Comparison of ENCODE assay signal across 8 cellular contexts in the genomic region with DNA sequence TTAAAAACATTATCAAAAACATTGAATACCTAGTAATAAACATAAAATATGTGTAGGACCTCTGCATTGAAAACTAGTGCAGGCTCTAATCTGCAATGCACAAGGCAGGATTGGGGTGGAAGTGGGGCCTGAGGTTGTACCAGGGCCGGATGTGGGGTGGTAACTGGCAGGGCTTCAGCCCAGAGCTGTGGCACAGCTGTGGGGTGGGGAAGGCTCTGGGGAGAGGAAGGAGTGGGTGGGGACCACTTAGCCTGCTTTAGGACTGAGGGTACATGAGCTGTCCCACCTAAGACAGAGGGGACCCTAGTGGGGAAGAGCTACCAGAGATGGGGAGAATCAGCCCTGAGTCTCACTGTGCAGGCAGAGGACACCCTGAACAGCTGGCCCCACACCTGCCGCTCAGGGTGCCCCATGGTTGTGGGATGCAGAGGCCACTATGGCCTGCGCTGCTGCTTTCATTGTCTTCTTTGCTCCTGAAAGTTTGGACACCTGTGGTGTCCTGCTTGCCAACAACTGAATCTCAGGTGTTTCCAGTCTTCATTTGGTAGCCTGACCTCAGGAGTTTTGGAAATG.
DNase-seq lines count a peak whose midpoint lies in the region; ATAC-seq and TF ChIP-seq lines count a peak whose summit lies in the region.

No MANE protein-coding gene starts in this region.

- peak overlapping the region in 2 of 3 donors; percentile 69 to 87 for H3K27ac Mint-ChIP-seq in IgD-negative memory B cell
- no peak overlapping the region for H3K27ac Mint-ChIP-seq in GM23338

- peak; percentile 39 to 53 for DNase-seq in activated T-cell treated with anti-CD3 and anti-CD28 coated beads, Interleukin-2, amount 50 U/mL, for 48 hours
- DNase-seq in stimulated activated CD8-positive, alpha-beta memory T cell treated with anti-CD3 and anti-CD28 coated beads, Interleukin-15, amount 100 ng/mL, for 48 hours (ENCODE audit: low read depth in 2 of 2), result peak; percentile 32 to 40
- DNase-seq in esophagus squamous epithelium (lab: John Stamatoyannopoulos, UW) (no peak), epidermal melanocyte (ENCODE audit: insufficient read length, low spot score) (no peak), GM23338 (ENCODE audit: low spot score) (no peak)

- no peaks in the 10 kb centered on the region for H3K9me3 ChIP-seq in esophagus squamous epithelium

- H3K9me3 Mint-ChIP-seq in IgD-negative memory B cell, result no peaks in the 10 kb centered on the region
- H3K9me3 Mint-ChIP-seq in GM23338, result no peaks in the 10 kb centered on the region

- TF ChIP-seq CTCF in esophagus squamous epithelium (IDR thresholded peaks at IDR 0.05) (no peak), GM23338 (conservative IDR thresholded peaks at IDR 0.05; ENCODE audit: low read depth in 2 of 2) (no peak)

- H3K9me2 ChIP-seq in GM23338 (ENCODE audit: insufficient read depth), result no peaks in the 10 kb centered on the region

- H3K79me2 ChIP-seq in GM23338 (replicated peaks; ENCODE audit: insufficient read depth), result no peaks in the 10 kb centered on the region

- H4K20me1 ChIP-seq in GM23338 (replicated peaks; ENCODE audit: insufficient read depth), result no peaks in the 10 kb centered on the region

- ATAC-seq in GM19467 (IDR thresholded peaks at IDR 0.05; ENCODE audit: unreplicated experiment) (peak; percentile 46), HG02852 (IDR thresholded peaks at IDR 0.05; ENCODE audit: unreplicated experiment) (no peak), GM23338 (no peak)

- H3K4me1 ChIP-seq in esophagus squamous epithelium (no peaks in the 10 kb centered on the region), GM23338 (ENCODE audit: insufficient read depth) (no peaks in the 10 kb centered on the region)

- no peaks in the 10 kb centered on the region for H3F3A ChIP-seq in GM23338 (replicated peaks; ENCODE audit: low read depth)

- H3K36me3 Mint-ChIP-seq in IgD-negative memory B cell (peaks cover 3% of the 10 kb centered on the region), GM23338 (ENCODE audit: low read depth) (no peaks in the 10 kb centered on the region)

- H3K4me3 Mint-ChIP-seq in IgD-negative memory B cell, result peak overlapping the region; percentile 2 to 90 (median 40)
- no peak overlapping the region for H3K4me3 Mint-ChIP-seq in GM23338

- TF ChIP-seq POLR2A in esophagus squamous epithelium (IDR thresholded peaks at IDR 0.05), result no peak

- H3K27me3 Mint-ChIP-seq in IgD-negative memory B cell (no peaks in the 10 kb centered on the region), GM23338 (ENCODE audit: insufficient read depth, low read depth, poor library complexity) (peaks cover 2% of the 10 kb centered on the region)

- no peak overlapping the region for H3K4me2 ChIP-seq in GM23338

- H3K4me1 Mint-ChIP-seq in IgD-negative memory B cell (peaks cover 55 to 62% (median 55%) of the 10 kb centered on the region in 3 donors), GM23338 (peaks cover 4% of the 10 kb centered on the region)

- H3K27me3 ChIP-seq in esophagus squamous epithelium (no peaks in the 10 kb centered on the region), GM23338 (ENCODE audit: insufficient read depth) (no peaks in the 10 kb centered on the region)

- WGBS in esophagus squamous epithelium, 2 donors, result 68 to 92% methylated on average over 2 to 3 of the region's 3 CpGs

- intact Hi-C loops in esophagus squamous epithelium (cut with DNase I), result no loop called here

- H2AFZ ChIP-seq in GM23338, result no peak overlapping the region

- H3K27ac ChIP-seq in esophagus squamous epithelium (no peak overlapping the region), GM23338 (ENCODE audit: low read depth) (no peak overlapping the region)

- H3K36me3 ChIP-seq in esophagus squamous epithelium, result no peaks in the 10 kb centered on the region
- no peaks in the 10 kb centered on the region for H3K36me3 ChIP-seq in GM23338 (ENCODE audit: insufficient read depth)

- H3K4me3 ChIP-seq in esophagus squamous epithelium (no peak overlapping the region), GM23338 (no peak overlapping the region)

TF ChIP-seq in GM23338, 12 proteins besides CTCF, POLR2A, EP300 and RAD21 (continues in another document):
- TF ChIP-seq CREB1 (CRISPR knock-in tag; IDR thresholded peaks at IDR 0.05; ENCODE audit: low read depth) (no peak), NANOG (IDR thresholded peaks at IDR 0.05; ENCODE audit: borderline replicate concordance) (no peak), JUNB (IDR thresholded peaks at IDR 0.05; ENCODE audit: unreplicated experiment) (no peak), POLR2AphosphoS5 (IDR thresholded peaks at IDR 0.05; ENCODE audit: low read depth) (no peak), STAT1 (IDR thresholded peaks at IDR 0.05; ENCODE audit: unreplicated experiment) (no peak), ZNF114 (CRISPR knock-in tag; IDR thresholded peaks at IDR 0.05) (no peak), EZH2phosphoT487 (IDR thresholded peaks at IDR 0.05; ENCODE audit: unreplicated experiment) (no peak), EZH2 (IDR thresholded peaks at IDR 0.05; ENCODE audit: low read depth, unreplicated experiment) (no peak), ZNF331 (CRISPR knock-in tag; IDR thresholded peaks at IDR 0.05; ENCODE audit: low read depth) (no peak)
- TF ChIP-seq, protein P1, sequence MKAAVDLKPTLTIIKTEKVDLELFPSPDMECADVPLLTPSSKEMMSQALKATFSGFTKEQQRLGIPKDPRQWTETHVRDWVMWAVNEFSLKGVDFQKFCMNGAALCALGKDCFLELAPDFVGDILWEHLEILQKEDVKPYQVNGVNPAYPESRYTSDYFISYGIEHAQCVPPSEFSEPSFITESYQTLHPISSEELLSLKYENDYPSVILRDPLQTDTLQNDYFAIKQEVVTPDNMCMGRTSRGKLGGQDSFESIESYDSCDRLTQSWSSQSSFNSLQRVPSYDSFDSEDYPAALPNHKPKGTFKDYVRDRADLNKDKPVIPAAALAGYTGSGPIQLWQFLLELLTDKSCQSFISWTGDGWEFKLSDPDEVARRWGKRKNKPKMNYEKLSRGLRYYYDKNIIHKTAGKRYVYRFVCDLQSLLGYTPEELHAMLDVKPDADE (IDR thresholded peaks at IDR 0.05), result no peak
- TF ChIP-seq, protein P2, sequence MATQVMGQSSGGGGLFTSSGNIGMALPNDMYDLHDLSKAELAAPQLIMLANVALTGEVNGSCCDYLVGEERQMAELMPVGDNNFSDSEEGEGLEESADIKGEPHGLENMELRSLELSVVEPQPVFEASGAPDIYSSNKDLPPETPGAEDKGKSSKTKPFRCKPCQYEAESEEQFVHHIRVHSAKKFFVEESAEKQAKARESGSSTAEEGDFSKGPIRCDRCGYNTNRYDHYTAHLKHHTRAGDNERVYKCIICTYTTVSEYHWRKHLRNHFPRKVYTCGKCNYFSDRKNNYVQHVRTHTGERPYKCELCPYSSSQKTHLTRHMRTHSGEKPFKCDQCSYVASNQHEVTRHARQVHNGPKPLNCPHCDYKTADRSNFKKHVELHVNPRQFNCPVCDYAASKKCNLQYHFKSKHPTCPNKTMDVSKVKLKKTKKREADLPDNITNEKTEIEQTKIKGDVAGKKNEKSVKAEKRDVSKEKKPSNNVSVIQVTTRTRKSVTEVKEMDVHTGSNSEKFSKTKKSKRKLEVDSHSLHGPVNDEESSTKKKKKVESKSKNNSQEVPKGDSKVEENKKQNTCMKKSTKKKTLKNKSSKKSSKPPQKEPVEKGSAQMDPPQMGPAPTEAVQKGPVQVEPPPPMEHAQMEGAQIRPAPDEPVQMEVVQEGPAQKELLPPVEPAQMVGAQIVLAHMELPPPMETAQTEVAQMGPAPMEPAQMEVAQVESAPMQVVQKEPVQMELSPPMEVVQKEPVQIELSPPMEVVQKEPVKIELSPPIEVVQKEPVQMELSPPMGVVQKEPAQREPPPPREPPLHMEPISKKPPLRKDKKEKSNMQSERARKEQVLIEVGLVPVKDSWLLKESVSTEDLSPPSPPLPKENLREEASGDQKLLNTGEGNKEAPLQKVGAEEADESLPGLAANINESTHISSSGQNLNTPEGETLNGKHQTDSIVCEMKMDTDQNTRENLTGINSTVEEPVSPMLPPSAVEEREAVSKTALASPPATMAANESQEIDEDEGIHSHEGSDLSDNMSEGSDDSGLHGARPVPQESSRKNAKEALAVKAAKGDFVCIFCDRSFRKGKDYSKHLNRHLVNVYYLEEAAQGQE (IDR thresholded peaks at IDR 0.05; ENCODE audit: unreplicated experiment), result no peak

Comparison
In these comparisons a context has a peak if more than half of its experiments do, and no peak if none do; other contexts are left out.
1. DNase-seq: peak in activated T-cell treated with anti-CD3 and anti-CD28 coated beads, Interleukin-2, amount 50 U/mL, for 48 hours (2 of 2) and stimulated activated CD8-positive, alpha-beta memory T cell treated with anti-CD3 and anti-CD28 coated beads, Interleukin-15, amount 100 ng/mL, for 48 hours (2 of 2); none in esophagus squamous epithelium (single experiment), epidermal melanocyte (single experiment) and GM23338 (single experiment).